In the genomic region with DNA sequence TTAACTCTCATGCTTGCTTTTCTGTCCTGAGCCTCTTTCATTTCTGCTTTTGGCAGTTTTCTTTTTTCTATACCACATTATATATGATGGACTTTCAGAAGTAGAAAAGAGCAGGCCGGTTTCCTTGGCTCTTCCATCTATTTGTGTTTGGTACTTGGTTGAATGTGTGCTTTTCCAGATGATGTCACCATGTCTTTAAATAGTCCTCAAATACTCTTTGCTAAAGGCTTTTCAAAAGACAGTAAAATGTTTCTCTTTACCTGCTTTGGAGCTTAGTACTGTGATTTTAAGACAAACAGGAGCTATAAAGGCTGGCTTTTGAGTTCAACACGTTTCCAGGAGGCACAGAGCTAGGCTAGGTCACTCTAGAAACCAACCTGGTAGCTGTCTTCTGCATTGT, we compare ENCODE assay signal across 21 cellular contexts.
DNase-seq lines count a peak whose midpoint lies in the region; ATAC-seq, FAIRE-seq and TF ChIP-seq lines count a peak whose summit lies in the region.
"Had no signal": no experiment of that assay in that cellular context is flagged by ENCODE, and none has a peak within 500 bp of the region (broad histone marks: within the 10 kb centered on the region; RNA-seq: fewer than 3 reads in every experiment).

No MANE protein-coding gene starts in this region.

- H2AFZ ChIP-seq in PC-3 (ENCODE audit: low read length) = no peak overlapping the region

- no peak for TF ChIP-seq POLR2A in testis (IDR thresholded peaks at IDR 0.05)

- no peaks in the 10 kb centered on the region for H3K79me2 ChIP-seq in PC-3 (ENCODE audit: low read length)

- FAIRE-seq in islet of Langerhans (lab: Jason Lieb, UNC) (peak; percentile 91), kidney (lab: Jason Lieb, UNC) (no peak)
- FAIRE-seq: bronchial epithelial cell, GM12892 had no signal

- ATAC-seq in PC-3 = no peak; the same call in 1 of the 2 replicates

- H4K20me1 ChIP-seq in PC-3 (ENCODE audit: low read length) = no peaks in the 10 kb centered on the region

- no peaks in the 10 kb centered on the region for H3K9me2 ChIP-seq in PC-3 (replicated peaks; ENCODE audit: low read length)

- no peaks in the 10 kb centered on the region for H3K36me3 ChIP-seq in ascending aorta
- no peaks in the 10 kb centered on the region for H3K36me3 ChIP-seq in kidney (ENCODE audit: control insufficient read depth in 1 of 2, insufficient read depth in 2 of 2, low read length in 2 of 2)
- no peaks in the 10 kb centered on the region for H3K36me3 ChIP-seq in PC-3 (ENCODE audit: low read depth, low read length)
- H3K36me3 ChIP-seq in testis (ENCODE audit: low read depth, missing control alignments) = no peaks in the 10 kb centered on the region
- H3K36me3 ChIP-seq: SJSA1, uterus had no signal

- H3K4me3 ChIP-seq in ascending aorta = no peak overlapping the region
- no peak overlapping the region for H3K4me3 ChIP-seq in kidney (ENCODE audit: low read length in 2 of 2)
- H3K4me3 ChIP-seq in PC-3 (ENCODE audit: low read length) = no peak overlapping the region
- H3K4me3 ChIP-seq in testis = no peak overlapping the region
- H3K4me3 ChIP-seq: SJSA1, uterus had no signal

- BruUV-seq in PC-3 (replicated peaks; lab: Mats Ljungman, UMichigan) = no TSS peak

- H3K4me1 ChIP-seq in ascending aorta = peaks cover 0 to 15% of the 10 kb centered on the region in 2 donors
- H3K4me1 ChIP-seq in kidney (ENCODE audit: control insufficient read depth in 1 of 2, insufficient read depth in 1 of 2, low read depth in 1 of 2, low read length in 2 of 2) = no peaks in the 10 kb centered on the region
- peaks cover 10% of the 10 kb centered on the region; the same call in 1 of the 2 replicates for H3K4me1 ChIP-seq in PC-3 (ENCODE audit: insufficient read depth, low read length)
- no peaks in the 10 kb centered on the region for H3K4me1 ChIP-seq in testis
- H3K4me1 ChIP-seq: uterus had no signal

- H3K27me3 ChIP-seq in ascending aorta = no peaks in the 10 kb centered on the region
- H3K27me3 ChIP-seq in PC-3 (ENCODE audit: low read length) = no peaks in the 10 kb centered on the region
- no peaks in the 10 kb centered on the region for H3K27me3 ChIP-seq in testis
- H3K27me3 ChIP-seq: SJSA1, uterus had no signal

- H3K9me3 ChIP-seq in ascending aorta (peaks cover 0 to 5% of the 10 kb centered on the region in 2 donors), kidney (ENCODE audit: control insufficient read depth in 1 of 2, low read length in 2 of 2) (no peaks in the 10 kb centered on the region), PC-3 (ENCODE audit: low read length) (no peaks in the 10 kb centered on the region), testis (no peaks in the 10 kb centered on the region)
- H3K9me3 ChIP-seq: SJSA1, uterus had no signal

- 48 to 54% methylated on average over 2 of the region's 2 CpGs for WGBS in testis, 2 donors

- intact Hi-C loops in ascending aorta (cut with DNase I) (no loop called here), kidney (cut with DNase I) (no loop called here), PC-3 (cut with micrococcal nuclease) (no loop called here), testis (cut with DNase I; ENCODE audit: low total_unique reads) (no loop called here)

- no peak overlapping the region for H3K9ac ChIP-seq in kidney (ENCODE audit: low read length in 2 of 2)
- H3K9ac ChIP-seq in PC-3 (ENCODE audit: low read length) = no peak overlapping the region

- peak; percentile 13 for DNase-seq in EH (ENCODE audit: low read depth)
- no peak for DNase-seq in ascending aorta (ENCODE audit: low spot score in 2 of 2)
- DNase-seq in substantia nigra (lab: John Stamatoyannopoulos, UW) = no peak
- DNase-seq in GM20000 (ENCODE audit: low spot score) = no peak
- no peak for DNase-seq in kidney
- DNase-seq in PC-3 = no peak
- DNase-seq in testis = no peak
- DNase-seq: activated CD4-positive, alpha-beta T cell treated with anti-CD3 and anti-CD28 coated beads for 1 hour; activated gamma-delta T cell treated with Interleukin-2 at 50 U/mL for 16 hours; Calu3; cortex of kidney; KG1; NCI-H1436 treated with DMSO at 0.1 percent for 48 hours; NCI-H2171; NCI-H524; T-helper 1 cell; uterus had no signal

- peak overlapping the region; percentile 54 to 69 for H3K27ac ChIP-seq in ascending aorta
- peak overlapping the region; percentile 73 for H3K27ac ChIP-seq in substantia nigra (ENCODE audit: low read depth, low read length, poor library complexity, severe bottlenecking)
- H3K27ac ChIP-seq in kidney (ENCODE audit: low read depth in 2 of 2, low read length in 2 of 2) = no peak overlapping the region
- H3K27ac ChIP-seq in PC-3 (ENCODE audit: low read length) = no peak overlapping the region
- H3K27ac ChIP-seq in testis = no peak overlapping the region
- H3K27ac ChIP-seq: SJSA1, uterus had no signal

- CTCF ChIA-PET in PC-3 (lab: Charles Lee) = no interaction called here

- no peak overlapping the region for H3K4me2 ChIP-seq in PC-3 (ENCODE audit: low read length)

- H3F3A ChIP-seq in PC-3 (ENCODE audit: low read length, unreplicated experiment) = no peaks in the 10 kb centered on the region

- TF ChIP-seq CTCF in ascending aorta (IDR thresholded peaks at IDR 0.05) = no peak
- TF ChIP-seq CTCF in GM20000 (IDR thresholded peaks at IDR 0.05; ENCODE audit: extremely low read depth, missing control alignments) = no peak
- no peak for TF ChIP-seq CTCF in kidney (IDR thresholded peaks at IDR 0.05; ENCODE audit: borderline replicate concordance, extremely low read depth, insufficient read depth)
- no peak for TF ChIP-seq CTCF in PC-3 (conservative IDR thresholded peaks at IDR 0.05; ENCODE audit: low read depth, low read length)
- TF ChIP-seq CTCF in testis (IDR thresholded peaks at IDR 0.05) = no peak

- POLR2A ChIA-PET in PC-3 (lab: Charles Lee; ENCODE audit: unreplicated experiment) = no interaction called here

Comparison
In these comparisons a context has a peak if more than half of its experiments do, and no peak if none do; other contexts are left out.
1. H3K27ac ChIP-seq: peak in ascending aorta (2 of 2) and substantia nigra (single experiment); none in kidney (0 of 2), PC-3 (single experiment) and testis (0 of 2).